8 cellular contexts compared by ENCODE assay signal in genomic region chr3:197654082-197654996, GRCh38.
DNase-seq lines count a peak whose midpoint lies in the region; ATAC-seq and TF ChIP-seq lines count a peak whose summit lies in the region.
"Not testable (repeated sequence)": the region's sequence is repeated elsewhere in the genome, so short reads cannot be mapped to it uniquely, and the experiment has no call there.

No MANE protein-coding gene starts in this region.

- H2AFZ ChIP-seq in osteoblast (ENCODE audit: low read length): not testable (repeated sequence)

- H3K27ac ChIP-seq in heart right ventricle: peak overlapping the region in 6 of 10 donors; percentile 43 to 54 (median 52)
- H3K27ac ChIP-seq in osteoblast (ENCODE audit: low read depth, low read length): not testable (repeated sequence)

- ATAC-seq in GM18502 (IDR thresholded peaks at IDR 0.05; ENCODE audit: poor library complexity, unreplicated experiment) (peak; percentile 89), GM21786 (IDR thresholded peaks at IDR 0.05; ENCODE audit: unreplicated experiment) (peak; percentile 79), HG03354 (IDR thresholded peaks at IDR 0.05; ENCODE audit: poor library complexity, severe bottlenecking, unreplicated experiment) (peak; percentile 91), heart right ventricle (peak; percentile 95 to 99 (median 98))
- ATAC-seq in activated naive CD4-positive, alpha-beta T cell treated with anti-CD3 and anti-CD28 coated beads, Interleukin-2, amount 50 U/mL, for 72 hours: peak; percentile 91 to 92
- ATAC-seq in stimulated activated naive CD8-positive, alpha-beta T cell treated with anti-CD3 and anti-CD28 coated beads, Interleukin-15, Interleukin-2, amounts not matched to agents 100 U/mL and 50 U/mL, for 24 hours: peak; percentile 91

- TF ChIP-seq CTCF in heart right ventricle (IDR thresholded peaks at IDR 0.05): peak in 1 of 9 donors; percentile 14
- not testable (repeated sequence) for TF ChIP-seq CTCF in osteoblast (IDR thresholded peaks at IDR 0.05; ENCODE audit: extremely low read depth, low read depth, low read length)

- intact Hi-C loops in heart right ventricle (cut with DNase I): not testable (repeated sequence)

- not testable (repeated sequence) for H3K36me3 ChIP-seq in heart right ventricle; osteoblast (ENCODE audit: insufficient read depth, low read length)

- 7 to 8% methylated on average over 13 to 19 of the region's 101 CpGs for WGBS in heart right ventricle, 2 donors

- H3K9me3 ChIP-seq in heart right ventricle; osteoblast (ENCODE audit: low read depth, low read length): not testable (repeated sequence)

- not testable (repeated sequence) for H3K79me2 ChIP-seq in osteoblast (ENCODE audit: insufficient read depth, low read length)

- not testable (repeated sequence) for H3K9me3 Mint-ChIP-seq in activated naive CD4-positive, alpha-beta T cell treated with anti-CD3 and anti-CD28 coated beads, Interleukin-2, amount 50 U/mL, for 72 hours

- H3K4me1 ChIP-seq in heart right ventricle; osteoblast (ENCODE audit: insufficient read depth, low read length): not testable (repeated sequence)

- H3K4me3 ChIP-seq in heart right ventricle (peak overlapping the region in 8 of 10 donors; percentile 17 to 48 (median 41)), osteoblast (ENCODE audit: insufficient read depth, low read length) (peak overlapping the region; percentile 43)

- not testable (repeated sequence) for H3K27me3 ChIP-seq in heart right ventricle; osteoblast (ENCODE audit: insufficient read depth, low read length)

- not testable (repeated sequence) for H4K20me1 ChIP-seq in osteoblast (ENCODE audit: insufficient read depth, low read length)

- H3K36me3 Mint-ChIP-seq in activated naive CD4-positive, alpha-beta T cell treated with anti-CD3 and anti-CD28 coated beads, Interleukin-2, amount 50 U/mL, for 72 hours: not testable (repeated sequence)

- H3K27ac Mint-ChIP-seq in activated naive CD4-positive, alpha-beta T cell treated with anti-CD3 and anti-CD28 coated beads, Interleukin-2, amount 50 U/mL, for 72 hours: not testable (repeated sequence)

- peak in 3 of 5 experiments; percentile 23 to 50 (median 24) for DNase-seq in T-helper 2 cell
- peak in 1 of 2 donors; percentile 56 for DNase-seq in activated naive CD4-positive, alpha-beta T cell treated with anti-CD3 and anti-CD28 coated beads, Interleukin-2, amount 50 U/mL, for 72 hours (ENCODE audit: low spot score in 2 of 2)
- not testable (repeated sequence) for DNase-seq in heart right ventricle; osteoblast (ENCODE audit: insufficient read length, low spot score, missing footprints)
- peak; percentile 58 for DNase-seq in stimulated activated naive CD8-positive, alpha-beta T cell treated with anti-CD3 and anti-CD28 coated beads, Interleukin-15, Interleukin-2, amounts not matched to agents 100 U/mL and 50 U/mL, for 24 hours

- peak overlapping the region; percentile 53 for H3K4me2 ChIP-seq in osteoblast (ENCODE audit: insufficient read depth, low read length)
